In genomic region chr2:238305965-238306679, GRCh38 we compare ENCODE assay signal across 16 cellular contexts. TPM values are rescaled to one million over a fixed set of nuclear protein-coding genes. Genes with fewer than 3 reads are reported as not detected.
DNase-seq lines count a peak whose midpoint lies in the region; ATAC-seq and TF ChIP-seq lines count a peak whose summit lies in the region.
"Had no signal": no experiment of that assay in that cellular context is flagged by ENCODE, and none has a peak within 500 bp of the region (broad histone marks: within the 10 kb centered on the region; RNA-seq: fewer than 3 reads in every experiment).

No MANE protein-coding gene starts in this region.

- H3K27me3 Mint-ChIP-seq in H9 (ENCODE audit: low read depth), result no peaks in the 10 kb centered on the region; the same call in 1 of the 2 replicates

- H3K4ac ChIP-seq in H9 (ENCODE audit: low read depth, low read length), result no peak overlapping the region

- no peak overlapping the region for H3K9ac ChIP-seq in H9 (ENCODE audit: extremely low read depth, insufficient read length, low read length)

- no peaks in the 10 kb centered on the region for H3K27me3 ChIP-seq in body of pancreas
- H3K27me3 ChIP-seq in transverse colon, result no peaks in the 10 kb centered on the region
- no peaks in the 10 kb centered on the region for H3K27me3 ChIP-seq in H9 (ENCODE audit: insufficient read depth, low read length)
- H3K27me3 ChIP-seq: Peyer's patch had no signal

- H3K27ac ChIP-seq in body of pancreas (peak overlapping the region in 1 of 4 donors; percentile 10), transverse colon (peak overlapping the region; percentile 30 to 73 (median 51)), H9 (ENCODE audit: insufficient read length, low read depth, low read length) (no peak overlapping the region)
- H3K27ac ChIP-seq: C4-2B had no signal

- H3K4me3 ChIP-seq in body of pancreas (no peak overlapping the region), mucosa of descending colon (no peak overlapping the region), transverse colon (no peak overlapping the region)
- H3K4me3 ChIP-seq: Peyer's patch had no signal

- intact Hi-C loops in body of pancreas (cut with DNase I) (no loop called here), mucosa of descending colon (cut with DNase I, micrococcal nuclease) (no loop called here), transverse colon (cut with DNase I; ENCODE audit: low total_unique reads) (no loop called here)

- no peak overlapping the region for H2BK120ac ChIP-seq in H9 (ENCODE audit: low read depth, low read length, poor library complexity, severe bottlenecking)

- no peak overlapping the region for H2BK15ac ChIP-seq in H9 (ENCODE audit: low read depth, low read length)

- peak in 2 of 4 donors; percentile 24 to 56 for DNase-seq in body of pancreas
- peak in 1 of 3 donors; percentile 78 for DNase-seq in mucosa of descending colon
- peak; percentile 53 for DNase-seq in transverse colon
- no peak for DNase-seq in H9
- DNase-seq: COR-L47, NCI-H1105 treated with DMSO at 0.1 percent for 48 hours, NCI-H1930, NCI-H2171 treated with DMSO at 0.1 percent for 48 hours, NCI-H510A, NCI-H82, Right ventricle myocardium superior had no signal

- H3K36me3 ChIP-seq in body of pancreas (replicated peaks in 1 of 2; ENCODE audit: insufficient read depth in 1 of 2, low read depth in 2 of 2) (no peaks in the 10 kb centered on the region), mucosa of descending colon (ENCODE audit: low read depth) (no peaks in the 10 kb centered on the region), transverse colon (no peaks in the 10 kb centered on the region)
- H3K36me3 ChIP-seq: Peyer's patch had no signal

- H4K91ac ChIP-seq in H9 (ENCODE audit: insufficient read length, low read depth, low read length), result no peak overlapping the region

- no peaks in the 10 kb centered on the region for H3K79me1 ChIP-seq in H9 (ENCODE audit: insufficient read depth, low read depth, low read length, poor library complexity, severe bottlenecking)

- WGBS in body of pancreas, 2 donors, result 40 to 58% methylated on average over 11 of the region's 11 CpGs
- WGBS in transverse colon (ENCODE audit: low coverage in 1 of 2), 2 donors, result 49 to 80% methylated on average over 1 to 11 of the region's 11 CpGs
- WGBS in H9 (ENCODE audit: extremely low coverage, insufficient read length, low lambda C conversion rate), result no CpG with 5 or more reads among the region's 11 CpGs

- H2BK12ac ChIP-seq in H9 (ENCODE audit: insufficient read length, low read depth, low read length), result no peak overlapping the region

- H3K4me1 ChIP-seq in body of pancreas (peaks cover 17% of the 10 kb centered on the region), mucosa of descending colon (ENCODE audit: low read depth) (peaks cover 3% of the 10 kb centered on the region), transverse colon (peaks cover 0 to 15% (median 5%) of the 10 kb centered on the region in 4 donors), H9 (ENCODE audit: insufficient read depth, low read length) (no peaks in the 10 kb centered on the region)

- H3K79me2 ChIP-seq in H9 (ENCODE audit: insufficient read depth, low read length), result no peaks in the 10 kb centered on the region

- no peak overlapping the region for H4K5ac ChIP-seq in H9 (ENCODE audit: insufficient read length, low read depth, low read length)

- H3K4me1 Mint-ChIP-seq in H9, result peaks cover 6 to 9% of the 10 kb centered on the region in 2 experiments

- H2AFZ ChIP-seq in H9 (ENCODE audit: low read length), result no peak overlapping the region

- H3K23ac ChIP-seq in H9 (ENCODE audit: insufficient read length, low read depth, low read length), result no peak overlapping the region

- no peak overlapping the region for H3K27ac Mint-ChIP-seq in H9

- H4K8ac ChIP-seq in H9 (replicated peaks; ENCODE audit: insufficient read length, low read depth, low read length), result no peak overlapping the region

- no peaks in the 10 kb centered on the region for H3K36me3 Mint-ChIP-seq in H9 (ENCODE audit: insufficient read depth in 1 of 3, low read depth in 3 of 3)

- H2BK5ac ChIP-seq in H9 (ENCODE audit: insufficient read length, low read length), result no peak overlapping the region

- peak; percentile 45 for ATAC-seq in GM18867 (IDR thresholded peaks at IDR 0.05; ENCODE audit: unreplicated experiment)
- peak; percentile 82 for ATAC-seq in body of pancreas
- peak; percentile 71 for ATAC-seq in mucosa of descending colon
- ATAC-seq in GM21390 (IDR thresholded peaks at IDR 0.05; ENCODE audit: unreplicated experiment), result no peak
- ATAC-seq in GM19035 (IDR thresholded peaks at IDR 0.05; ENCODE audit: unreplicated experiment), result no peak

- H2BK20ac ChIP-seq in H9 (ENCODE audit: low read depth, low read length, poor library complexity, severe bottlenecking), result no peak overlapping the region

- H3K9me3 ChIP-seq in body of pancreas (no peaks in the 10 kb centered on the region), mucosa of descending colon (no peaks in the 10 kb centered on the region), transverse colon (no peaks in the 10 kb centered on the region), H9 (ENCODE audit: control insufficient read depth, low read depth, low read length) (no peaks in the 10 kb centered on the region)
- H3K9me3 ChIP-seq: Peyer's patch had no signal

- no peak overlapping the region for H3K56ac ChIP-seq in H9 (ENCODE audit: insufficient read length, low read depth, low read length)

- TF ChIP-seq EP300 in transverse colon (IDR thresholded peaks at IDR 0.05; ENCODE audit: low read depth), result no peak

- no peak overlapping the region for H3K4me2 ChIP-seq in H9 (ENCODE audit: insufficient read depth, insufficient read length, low read length)

- H4K20me1 ChIP-seq in H9 (ENCODE audit: control insufficient read depth, insufficient read depth, insufficient read length), result no peaks in the 10 kb centered on the region

- H2AK5ac ChIP-seq in H9 (ENCODE audit: insufficient read length, low read length), result no peak overlapping the region

- no peak overlapping the region for H3K18ac ChIP-seq in H9 (ENCODE audit: insufficient read length, low read depth, low read length)

- TF ChIP-seq POLR2A in body of pancreas (IDR thresholded peaks at IDR 0.05) (no peak), transverse colon (IDR thresholded peaks at IDR 0.05) (no peak)

- H3K9me3 Mint-ChIP-seq in H9, result no peaks in the 10 kb centered on the region

- in situ Hi-C loops in transverse colon (cut with MboI; ENCODE audit: low pct_ligation_motif_present in 1 of 4, low pct_unique_long_range_greater_than_20kb in 1 of 4, low sequenced_read_pairs in 3 of 4), result no loop called here

- TF ChIP-seq CTCF in body of pancreas (IDR thresholded peaks at IDR 0.05) (no peak), mucosa of descending colon (IDR thresholded peaks at IDR 0.05) (no peak), transverse colon (IDR thresholded peaks at IDR 0.05) (no peak), H9 (conservative IDR thresholded peaks at IDR 0.05) (no peak)

- no peak overlapping the region for H3K14ac ChIP-seq in H9 (ENCODE audit: insufficient read depth, low read length)

- no peak overlapping the region; a peak in 1 of 5 replicates for H3K4me3 Mint-ChIP-seq in H9

- no peak overlapping the region for H3T11ph ChIP-seq in H9 (ENCODE audit: low read length)

- no peaks in the 10 kb centered on the region for H3K23me2 ChIP-seq in H9 (ENCODE audit: insufficient read length, low read depth, low read length, poor library complexity, severe bottlenecking)

RNA-seq across cellular contexts. Expression of gene TRAF3IP1, which starts 14.2 kb away (rescaled TPM):
- total RNA-seq in body of pancreas, result 10 to 100 TPM in 1 of 2 donors, 1 to 10 TPM in 1; 5.4 to 10.9 TPM
- total RNA-seq in mucosa of descending colon, result 10 to 100 TPM; 13.3 to 37.5 (median 16.3) TPM
- total RNA-seq in transverse colon, result 10 to 100 TPM in 3 of 4 donors, 1 to 10 TPM in 1; 1.1 to 14.1 (median 10.4) TPM
- total RNA-seq in H9 (2021), result 12.9 and 16.4 TPM in 2 replicates

RNA-seq across cellular contexts. Expression of gene PER2, which starts 17.7 kb away (rescaled TPM):
- total RNA-seq in body of pancreas (10 to 100 TPM; 10.9 to 21.8 TPM), mucosa of descending colon (10 to 100 TPM; 22.6 to 26.8 (median 22.6) TPM), transverse colon (10 to 100 TPM; 19.1 to 67.3 (median 32.3) TPM), H9 (2021) (12.1 and 12.9 TPM in 2 replicates)

Comparison
In these comparisons a context has a peak if more than half of its experiments do, and no peak if none do; other contexts are left out.
1. ATAC-seq: peak in GM18867 (single experiment), body of pancreas (single experiment) and mucosa of descending colon (single experiment); none in GM21390 (single experiment) and GM19035 (single experiment).